ENCODE assay signal across 8 cellular contexts in the genomic region with DNA sequence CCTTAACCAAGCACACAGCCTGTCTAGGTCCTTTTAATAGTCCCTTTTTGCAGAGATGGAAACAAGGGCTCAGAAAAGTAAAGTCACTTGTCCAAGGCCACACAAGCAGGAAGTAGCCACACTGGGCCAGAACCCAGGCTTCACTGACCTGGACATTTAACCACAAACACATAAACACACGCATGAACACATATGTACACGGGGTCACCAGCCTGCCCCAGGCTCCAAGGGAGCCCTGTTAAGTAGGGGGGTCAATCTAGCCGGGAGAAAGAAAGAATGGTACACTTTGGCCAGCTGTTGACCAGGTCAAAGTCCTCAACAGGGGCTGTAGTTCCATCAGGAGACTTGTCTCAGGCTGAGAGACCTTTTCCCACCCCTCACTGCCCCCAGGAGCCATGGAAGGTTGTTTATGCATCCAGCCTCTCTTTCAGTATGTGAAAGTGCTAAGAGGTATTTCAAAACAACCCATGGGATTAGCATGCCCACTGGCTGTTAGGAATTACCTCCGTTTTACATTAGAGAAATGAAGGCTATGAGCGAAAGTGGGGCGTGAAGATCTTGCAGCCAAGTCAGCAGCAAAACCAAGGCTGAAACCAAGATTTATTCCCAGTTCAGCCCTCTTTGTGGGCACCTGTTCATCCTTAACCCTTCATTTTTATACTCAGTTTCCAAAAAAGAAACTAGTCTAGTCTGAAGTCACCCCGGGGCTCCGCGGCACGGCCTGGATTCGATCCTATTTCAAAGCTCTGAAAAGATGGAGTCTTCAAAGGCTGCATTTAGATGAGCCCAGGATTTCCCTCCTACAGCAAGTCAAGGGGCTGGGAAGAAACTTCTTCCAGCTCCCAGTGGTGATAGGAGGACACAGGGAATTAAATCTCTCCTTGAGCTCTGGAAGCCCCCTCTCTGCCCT. TPM values are rescaled to one million over a fixed set of nuclear protein-coding genes. Genes with fewer than 3 reads are reported as not detected.
DNase-seq lines count a peak whose midpoint lies in the region; ATAC-seq and TF ChIP-seq lines count a peak whose summit lies in the region.
"Had no signal": no experiment of that assay in that cellular context is flagged by ENCODE, and none has a peak within 500 bp of the region (broad histone marks: within the 10 kb centered on the region; RNA-seq: fewer than 3 reads in every experiment).

No MANE protein-coding gene starts in this region.

- no peak overlapping the region for H3K4me2 ChIP-seq in mesenchymal stem cell (ENCODE audit: low read length, poor library complexity, severe bottlenecking)

- intact Hi-C loops in left ventricle myocardium inferior (cut with micrococcal nuclease): no loop called here
- intact Hi-C loops in Right ventricle myocardium superior (cut with DNase I): no loop called here

- TF ChIP-seq CTCF in left ventricle myocardium inferior (IDR thresholded peaks at IDR 0.05; ENCODE audit: borderline replicate concordance): no peak

- peak overlapping the region; percentile 71 for H2BK120ac ChIP-seq in mesenchymal stem cell (ENCODE audit: low read depth, low read length)

- peak overlapping the region; percentile 72 to 91 for H3K18ac ChIP-seq in mesenchymal stem cell (ENCODE audit: low read depth in 1 of 2, low read length in 2 of 2)

- no peak for DNase-seq in left ventricle myocardium inferior
- DNase-seq in Right ventricle myocardium superior: no peak
- DNase-seq in mesenchymal stem cell: peak; percentile 59
- no peak for DNase-seq in NCI-H2196 treated with DMSO at 0.1 percent for 48 hours (lab: John Stamatoyannopoulos, UW; ENCODE audit: unreplicated experiment)
- DNase-seq in HUDEP-2 (lab: John Stamatoyannopoulos, UW; ENCODE audit: unreplicated experiment in 76 of 76): no peak
- DNase-seq: Karpas-422, OCI-M1 had no signal

- H2BK15ac ChIP-seq in mesenchymal stem cell (ENCODE audit: low read depth, poor library complexity, severe bottlenecking): peak overlapping the region; percentile 56

- H3K4ac ChIP-seq in mesenchymal stem cell (ENCODE audit: low read depth in 1 of 2, low read length in 2 of 2): peak overlapping the region; percentile 40 to 49

- H3K27me3 ChIP-seq in left ventricle myocardium inferior (ENCODE audit: low read depth) (no peaks in the 10 kb centered on the region), mesenchymal stem cell (ENCODE audit: control insufficient read depth in 1 of 2, insufficient read depth in 1 of 2, low read length in 2 of 2) (no peaks in the 10 kb centered on the region)

- H4K91ac ChIP-seq in mesenchymal stem cell (ENCODE audit: low read length): peak overlapping the region; percentile 84

- ATAC-seq in Right ventricle myocardium superior (ENCODE audit: poor library complexity) (no peak), GM18870 (IDR thresholded peaks at IDR 0.05; ENCODE audit: unreplicated experiment) (no peak)

- H3K4me3 ChIP-seq in left ventricle myocardium inferior: peak overlapping the region; percentile 38
- no peak overlapping the region for H3K4me3 ChIP-seq in mesenchymal stem cell (ENCODE audit: insufficient read depth in 1 of 2, low read depth in 1 of 2, low read length in 2 of 2)

- H2BK12ac ChIP-seq in mesenchymal stem cell (ENCODE audit: low read length in 2 of 2): peak overlapping the region; percentile 82 to 96

- peak overlapping the region; percentile 74 for H3K9ac ChIP-seq in mesenchymal stem cell (ENCODE audit: low read length)

- no peaks in the 10 kb centered on the region for H3K79me1 ChIP-seq in mesenchymal stem cell (replicated peaks; ENCODE audit: low read length, poor library complexity, severe bottlenecking)

- H3K4me1 ChIP-seq in left ventricle myocardium inferior: peaks cover 80% of the 10 kb centered on the region
- H3K4me1 ChIP-seq in mesenchymal stem cell (ENCODE audit: control insufficient read depth, insufficient read depth, low read depth, low read length): peaks cover 63% of the 10 kb centered on the region

- peak overlapping the region; percentile 9 to 44 for H3K14ac ChIP-seq in mesenchymal stem cell (ENCODE audit: low read length in 2 of 2)

- H2BK5ac ChIP-seq in mesenchymal stem cell (ENCODE audit: low read depth, low read length, poor library complexity, severe bottlenecking): peak overlapping the region; percentile 98

- WGBS in mesenchymal stem cell: 82% methylated on average over 10 of the region's 11 CpGs

- H3K9me3 ChIP-seq in left ventricle myocardium inferior (replicated peaks) (no peaks in the 10 kb centered on the region), mesenchymal stem cell (ENCODE audit: control insufficient read depth, low read length) (no peaks in the 10 kb centered on the region)

- no peak overlapping the region for H3K23ac ChIP-seq in mesenchymal stem cell (ENCODE audit: low read length in 2 of 2)

- peak overlapping the region; percentile 94 for H3K27ac ChIP-seq in left ventricle myocardium inferior (replicated peaks)
- peak overlapping the region; percentile 97 for H3K27ac ChIP-seq in mesenchymal stem cell (ENCODE audit: low read length, poor library complexity, severe bottlenecking)

- H2AK5ac ChIP-seq in mesenchymal stem cell (ENCODE audit: low read length, severe bottlenecking): peak overlapping the region; percentile 100

- peaks cover 32% of the 10 kb centered on the region for H3K36me3 ChIP-seq in left ventricle myocardium inferior
- peaks cover 34 to 36% of the 10 kb centered on the region in 2 experiments for H3K36me3 ChIP-seq in mesenchymal stem cell (ENCODE audit: control insufficient read depth in 1 of 2, insufficient read depth in 2 of 2, low read depth in 1 of 2, low read length in 2 of 2)

- H2AFZ ChIP-seq in mesenchymal stem cell (ENCODE audit: low read depth, low read length): no peak overlapping the region

- peak overlapping the region; percentile 46 for H4K8ac ChIP-seq in mesenchymal stem cell (ENCODE audit: low read length)

RNA-seq across cellular contexts. Expression of a gene that starts 9.8 kb away (rescaled TPM):
- total RNA-seq in left ventricle myocardium inferior (77.4 TPM), Right ventricle myocardium superior (80.7 TPM)
- polyA plus RNA-seq in mesenchymal stem cell (2013, experiment 1 of 2): 42.8 TPM
- 43.8 TPM for polyA plus RNA-seq in mesenchymal stem cell (2013, experiment 2 of 2)

RNA-seq across cellular contexts. Expression of a gene that starts 24.6 kb away (rescaled TPM):
- total RNA-seq in left ventricle myocardium inferior (20.8 TPM), Right ventricle myocardium superior (25.3 TPM)
- polyA plus RNA-seq in mesenchymal stem cell (2013, experiment 1 of 2): 18.6 TPM
- polyA plus RNA-seq in mesenchymal stem cell (2013, experiment 2 of 2): 17.5 TPM

RNA-seq across cellular contexts. Expression of a gene that starts 30.3 kb away (rescaled TPM):
- total RNA-seq in left ventricle myocardium inferior: not detected
- total RNA-seq in Right ventricle myocardium superior: not detected
- polyA plus RNA-seq in mesenchymal stem cell (2013, experiment 1 of 2): 0.03 TPM
- polyA plus RNA-seq in mesenchymal stem cell (2013, experiment 2 of 2): 0.03 TPM

RNA-seq across cellular contexts. Expression of a gene that starts 31.7 kb away (rescaled TPM):
- total RNA-seq in left ventricle myocardium inferior (not detected), Right ventricle myocardium superior (not detected)
- not detected for polyA plus RNA-seq in mesenchymal stem cell (2013, experiment 1 of 2)
- not detected for polyA plus RNA-seq in mesenchymal stem cell (2013, experiment 2 of 2)

RNA-seq across cellular contexts. Expression of a gene that starts 39.7 kb away (rescaled TPM):
- total RNA-seq in left ventricle myocardium inferior (0.80 TPM), Right ventricle myocardium superior (1.2 TPM)
- not detected for polyA plus RNA-seq in mesenchymal stem cell (2013, experiment 1 of 2)
- not detected for polyA plus RNA-seq in mesenchymal stem cell (2013, experiment 2 of 2)
